ENCODE assay signal across 8 cellular contexts in the genomic region with DNA sequence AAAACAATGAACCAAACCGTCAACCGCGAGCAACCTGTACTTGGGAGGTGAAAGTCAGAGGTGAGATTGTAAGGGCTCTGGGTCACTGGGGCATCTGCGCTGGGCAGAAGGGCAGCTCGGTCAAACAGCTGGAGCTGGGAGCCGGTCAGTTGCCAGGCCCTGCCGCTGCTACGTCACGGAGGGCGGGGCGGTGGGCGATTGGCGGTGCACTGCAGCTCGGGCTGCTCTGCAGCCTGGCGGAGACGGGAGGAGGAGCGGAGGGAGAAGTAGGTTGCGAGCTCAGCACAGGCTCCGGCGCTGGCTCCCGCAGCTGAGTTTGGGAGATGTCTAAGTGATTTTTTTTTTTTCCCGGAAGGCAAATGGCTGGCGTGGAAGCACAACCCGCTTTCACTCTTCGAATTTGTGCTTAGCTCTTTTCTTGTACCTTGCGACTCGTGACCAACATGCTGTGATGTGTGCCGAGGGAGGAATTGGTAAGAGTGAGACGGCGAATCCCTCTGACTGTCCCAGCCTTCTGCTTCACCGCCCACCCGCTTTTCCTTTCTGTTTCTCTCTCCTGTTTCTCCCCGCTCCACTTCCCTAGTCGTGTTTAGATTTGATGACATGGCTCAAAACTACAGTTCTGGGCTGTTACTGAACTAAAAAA. TPM values are rescaled to one million over a fixed set of nuclear protein-coding genes. Genes with fewer than 3 reads are reported as not detected.
DNase-seq lines count a peak whose midpoint lies in the region; TF ChIP-seq lines count a peak whose summit lies in the region.

A gene (plus strand): TSS at position 229 of the 646 bp plus-strand sequence. CDS start 27,266 bp downstream, outside the sequence.

- peak within 1 kb of the TSS; percentile 87 for H3K27ac Mint-ChIP-seq in activated naive CD4-positive, alpha-beta T cell treated with anti-CD3 and anti-CD28 coated beads, Interleukin-2, amount 50 U/mL, for 24 hours

- peaks cover 14% of the 10 kb centered on the region for H3K79me2 ChIP-seq in MM.1S (ENCODE audit: low read length)

- 0 out of 2 replicates have a peak, but pooled peaks cover 6% of the 10 kb centered on the region for H3K4me1 ChIP-seq in MM.1S (ENCODE audit: low read length)

- DNase-seq in GM03348 (ENCODE audit: low spot score) (peak; percentile 95), HCEC 1CT (peak; percentile 89), MM.1S (peak; percentile 93), SK-N-DZ (ENCODE audit: low spot score) (peak; percentile 88), germinal center (ENCODE audit: low spot score) (peak; percentile 83), non-pigmented ciliary epithelial cell (ENCODE audit: low read depth) (peak; percentile 68), substantia nigra (lab: John Stamatoyannopoulos, UW) (peak; percentile 46 to 97 (median 91))

- H3K9me3 Mint-ChIP-seq in activated naive CD4-positive, alpha-beta T cell treated with anti-CD3 and anti-CD28 coated beads, Interleukin-2, amount 50 U/mL, for 24 hours: no peaks in the 10 kb centered on the region

- 0 out of 2 replicates have a peak, but pooled peaks cover 13% of the 10 kb centered on the region for H3F3A ChIP-seq in MM.1S (ENCODE audit: insufficient read depth, low read length)

- H3K36me3 ChIP-seq in MM.1S (replicated peaks; ENCODE audit: insufficient read depth, low read length): no peaks in the 10 kb centered on the region

- no peaks in the 10 kb centered on the region for H3K36me3 Mint-ChIP-seq in activated naive CD4-positive, alpha-beta T cell treated with anti-CD3 and anti-CD28 coated beads, Interleukin-2, amount 50 U/mL, for 24 hours

- peak within 1 kb of the TSS; percentile 72 for H3K4me3 ChIP-seq in MM.1S (ENCODE audit: low read length)

- peak within 1 kb of the TSS; percentile 91 for H3K4me3 Mint-ChIP-seq in activated naive CD4-positive, alpha-beta T cell treated with anti-CD3 and anti-CD28 coated beads, Interleukin-2, amount 50 U/mL, for 24 hours

- H3K9ac ChIP-seq in MM.1S (ENCODE audit: low read length): peak within 1 kb of the TSS; percentile 69

- no peaks in the 10 kb centered on the region for H4K20me1 ChIP-seq in MM.1S (ENCODE audit: insufficient read depth, low read length)

- no peaks in the 10 kb centered on the region for H3K9me3 ChIP-seq in MM.1S (replicated peaks; ENCODE audit: insufficient read depth, low read length)

- peak within 1 kb of the TSS; percentile 66 for H2AFZ ChIP-seq in MM.1S (ENCODE audit: low read length)

- H3K27me3 Mint-ChIP-seq in activated naive CD4-positive, alpha-beta T cell treated with anti-CD3 and anti-CD28 coated beads, Interleukin-2, amount 50 U/mL, for 24 hours: no peaks in the 10 kb centered on the region

- H3K4me2 ChIP-seq in MM.1S (ENCODE audit: low read depth, low read length): peak within 1 kb of the TSS; percentile 88

- H3K9me2 ChIP-seq in MM.1S (replicated peaks; ENCODE audit: insufficient read depth, low read length): no peaks in the 10 kb centered on the region

- TF ChIP-seq CTCF in MM.1S (IDR thresholded peaks at IDR 0.05; ENCODE audit: low read length): no peak

- H3K27me3 ChIP-seq in MM.1S (replicated peaks; ENCODE audit: insufficient read depth, low read length): no peaks in the 10 kb centered on the region

- peak within 1 kb of the TSS; percentile 84 for H3K27ac ChIP-seq in MM.1S (ENCODE audit: low read length)
- peak within 1 kb of the TSS; percentile 84 for H3K27ac ChIP-seq in substantia nigra (ENCODE audit: low read depth, low read length, poor library complexity, severe bottlenecking)

- H3K4me1 Mint-ChIP-seq in activated naive CD4-positive, alpha-beta T cell treated with anti-CD3 and anti-CD28 coated beads, Interleukin-2, amount 50 U/mL, for 24 hours: peaks cover 29% of the 10 kb centered on the region

RNA-seq across cellular contexts. Expression of the gene that starts here (rescaled TPM):
- polyA plus RNA-seq in SK-N-DZ (2014; cell fraction: cytosol; rRNA removed): 6.7 and 7.7 TPM in 2 replicates
- polyA plus RNA-seq in SK-N-DZ (2014; cell fraction: nucleus; rRNA removed): 6.1 and 11.0 TPM in 2 replicates

Comparison
In these comparisons a context has a peak if more than half of its experiments do, and no peak if none do; other contexts are left out.
1. Peak in every context shown above with its lines: DNase-seq, H3K4me3 ChIP-seq and H3K27ac ChIP-seq.